36 cellular contexts compared by ENCODE assay signal in the genomic region with DNA sequence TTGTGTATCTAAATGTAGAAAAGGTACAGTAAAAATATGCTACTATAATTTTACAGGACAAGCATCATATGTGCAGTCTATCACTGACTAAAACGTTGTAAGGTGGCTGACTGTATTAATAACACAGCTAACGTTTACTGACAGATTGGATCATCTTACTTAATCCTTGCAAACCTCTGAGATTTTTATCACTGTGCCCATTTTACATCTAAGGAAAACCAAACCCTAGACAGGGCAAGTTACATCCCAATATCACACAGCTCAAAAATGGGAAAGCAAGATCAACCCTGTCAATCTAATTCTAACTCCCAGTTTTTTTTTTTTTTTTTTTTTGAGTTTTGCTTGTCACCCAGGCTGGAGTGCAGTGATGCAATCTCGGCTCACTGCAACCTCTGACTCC. TPM values are rescaled to one million over a fixed set of nuclear protein-coding genes. Genes with fewer than 3 reads are reported as not detected.
"Had no signal": no experiment of that assay in that cellular context is flagged by ENCODE, and none has a peak within 500 bp of the region (broad histone marks: within the 10 kb centered on the region; RNA-seq: fewer than 3 reads in every experiment).

No MANE protein-coding gene starts in this region.

- H3K9me3 ChIP-seq: adrenal gland, body of pancreas, breast epithelium, SJSA1, SK-N-SH had no signal

- H3K4me2 ChIP-seq: KMS-11, SK-N-SH had no signal

- H3K4me1 Mint-ChIP-seq: activated T-helper 17 cell treated with anti-CD3 and anti-CD28 coated beads, Interleukin-2, amount 50 U/mL, for 72 hours; WTC11 had no signal

- H3K4me3 Mint-ChIP-seq: activated CD4-positive, alpha-beta memory T cell treated with anti-CD3 and anti-CD28 coated beads for 36 hours; activated naive CD8-positive, alpha-beta T cell treated with anti-CD3 and anti-CD28 coated beads, Interleukin-2, amount 10 ng/mL, durations not matched to agents 7 days and 5 days; activated T-cell treated with anti-CD3 and anti-CD28 coated beads, Interleukin-2, amount 50 U/mL, for 72 hours; activated T-helper 17 cell treated with anti-CD3 and anti-CD28 coated beads, Interleukin-2, amount 50 U/mL, for 72 hours; T-helper 1 cell treated with Interleukin-12 subunit alpha and Interleukin-12 subunit beta and Interleukin-4 antibody, amounts not matched to agents 30 μg/mL and 1 μg/mL, for 36 hours; T-helper 2 cell treated with Interferon-gamma antibody and Interleukin-4, amounts not matched to agents 5 μg/mL and 100 μg/mL, for 36 hours; WTC11 had no signal

- H3K27ac ChIP-seq: adrenal gland, body of pancreas, breast epithelium, KMS-11, SJSA1 had no signal

- H3K27ac Mint-ChIP-seq: activated CD4-positive, alpha-beta memory T cell treated with anti-CD3 and anti-CD28 coated beads for 36 hours; activated naive CD8-positive, alpha-beta T cell treated with anti-CD3 and anti-CD28 coated beads, Interleukin-2, amount 10 ng/mL, durations not matched to agents 7 days and 5 days; activated T-helper 17 cell treated with anti-CD3 and anti-CD28 coated beads, Interleukin-2, amount 50 U/mL, for 72 hours; T-helper 1 cell treated with Interleukin-12 subunit alpha and Interleukin-12 subunit beta and Interleukin-4 antibody, amounts not matched to agents 30 μg/mL and 1 μg/mL, for 36 hours; T-helper 2 cell treated with Interferon-gamma antibody and Interleukin-4, amounts not matched to agents 5 μg/mL and 100 μg/mL, for 36 hours; WTC11 had no signal

- FAIRE-seq: astrocyte had no signal

- H3K27me3 ChIP-seq: adrenal gland, body of pancreas, breast epithelium, SJSA1 had no signal

- H3K27me3 Mint-ChIP-seq: activated CD4-positive, alpha-beta memory T cell treated with anti-CD3 and anti-CD28 coated beads for 36 hours; activated naive CD8-positive, alpha-beta T cell treated with anti-CD3 and anti-CD28 coated beads, Interleukin-2, amount 10 ng/mL, durations not matched to agents 7 days and 5 days; activated T-helper 17 cell treated with anti-CD3 and anti-CD28 coated beads, Interleukin-2, amount 50 U/mL, for 72 hours had no signal

- H3K4me1 ChIP-seq: adrenal gland, body of pancreas, breast epithelium had no signal

- H3K9me3 Mint-ChIP-seq: activated CD4-positive, alpha-beta memory T cell treated with anti-CD3 and anti-CD28 coated beads for 36 hours; activated naive CD8-positive, alpha-beta T cell treated with anti-CD3 and anti-CD28 coated beads, Interleukin-2, amount 10 ng/mL, durations not matched to agents 7 days and 5 days; activated T-cell treated with anti-CD3 and anti-CD28 coated beads, Interleukin-2, amount 50 U/mL, for 72 hours; activated T-helper 17 cell treated with anti-CD3 and anti-CD28 coated beads, Interleukin-2, amount 50 U/mL, for 72 hours; T-helper 1 cell treated with Interleukin-12 subunit alpha and Interleukin-12 subunit beta and Interleukin-4 antibody, amounts not matched to agents 30 μg/mL and 1 μg/mL, for 36 hours; T-helper 2 cell treated with Interferon-gamma antibody and Interleukin-4, amounts not matched to agents 5 μg/mL and 100 μg/mL, for 36 hours; WTC11 had no signal

- H3K9ac ChIP-seq: KMS-11, SK-N-SH had no signal

- H3K4me3 ChIP-seq: adrenal gland, body of pancreas, breast epithelium, SJSA1 had no signal

- DNase-seq: activated CD4-positive, alpha-beta memory T cell treated with anti-CD3 and anti-CD28 coated beads for 36 hours; activated CD4-positive, alpha-beta T cell treated with anti-CD3 and anti-CD28 coated beads for 4 hours; activated CD4-positive, alpha-beta T cell treated with anti-CD3 and anti-CD28 coated beads, Interleukin-2, amount 50 U/mL, for 1 hour; activated CD4-positive, CD25-positive, alpha-beta regulatory T cell treated with anti-CD3 and anti-CD28 coated beads, Interleukin-2, amount 50 U/mL, for 72 hours; activated CD8-positive, alpha-beta memory T cell treated with anti-CD3 and anti-CD28 coated beads, Interleukin-2, amount 50 U/mL, for 4 hours; activated effector memory CD4-positive, alpha-beta T cell treated with anti-CD3 and anti-CD28 coated beads, Interleukin-2, amount 50 U/mL, for 16 hours; activated naive CD4-positive, alpha-beta T cell; activated naive CD4-positive, alpha-beta T cell treated with anti-CD3 and anti-CD28 coated beads, Interleukin-2, amount 50 U/mL, for 16 hours; activated naive CD8-positive, alpha-beta T cell treated with anti-CD3 and anti-CD28 coated beads, Interleukin-2, amount 10 ng/mL, durations not matched to agents 7 days and 5 days; activated T-cell treated with anti-CD3 and anti-CD28 coated beads for 4 hours; activated T-cell treated with anti-CD3 and anti-CD28 coated beads, Interleukin-2, amount 50 U/mL, for 72 hours; adrenal gland; body of pancreas; caudate nucleus; cerebellar nuclear complex; MM.1S; MV-4-11; NCI-H1092; NCI-H1436 treated with DMSO at 0.1 percent for 48 hours; NCI-H1694 treated with DMSO at 0.1 percent for 48 hours; NCI-H2029; NCI-H345; NCI-H524 treated with DMSO at 0.1 percent for 48 hours; SHP77 treated with DMSO at 0.1 percent for 48 hours; SK-N-SH had no signal

- ATAC-seq: activated T-cell treated with anti-CD3 and anti-CD28 coated beads, Interleukin-2, amount 50 U/mL, for 72 hours; activated T-helper 17 cell treated with anti-CD3 and anti-CD28 coated beads, Interleukin-2, amount 50 U/mL, for 72 hours; body of pancreas; WTC11 had no signal

RNA-seq across cellular contexts. Expression of a gene that starts 22.8 kb away (rescaled TPM):
- total RNA-seq: activated CD4-positive, alpha-beta memory T cell treated with anti-CD3 and anti-CD28 coated beads for 36 hours; activated T-cell treated with anti-CD3 and anti-CD28 coated beads, Interleukin-2, amount 50 U/mL, for 72 hours; activated T-helper 17 cell treated with anti-CD3 and anti-CD28 coated beads, Interleukin-2, amount 50 U/mL, for 72 hours; adrenal gland; astrocyte; breast epithelium; LHCN-M2; NCI-H460; RPMI7951; SJSA1; WTC11 had no signal
- polyA plus RNA-seq: adrenal gland, SK-N-SH had no signal
